8 cellular contexts compared by ENCODE assay signal in genomic region chr2:236164983-236165301, GRCh38.
DNase-seq lines count a peak whose midpoint lies in the region; ATAC-seq and TF ChIP-seq lines count a peak whose summit lies in the region.

No MANE protein-coding gene starts in this region.

- no peak for DNase-seq in activated T-cell treated with anti-CD3 and anti-CD28 coated beads, Interleukin-2, amount 50 U/mL, for 24 hours
- DNase-seq in activated T-cell treated with anti-CD3 and anti-CD28 coated beads, Interleukin-2, amount 50 U/mL, for 1 hour: no peak
- DNase-seq in skeletal muscle cell (ENCODE audit: low read depth) (no peak), DMS114 treated with DMSO at 0.1 percent for 48 hours (lab: John Stamatoyannopoulos, UW; ENCODE audit: unreplicated experiment) (no peak), SHP77 (lab: John Stamatoyannopoulos, UW) (no peak)

- H3K9me3 Mint-ChIP-seq in activated T-cell treated with anti-CD3 and anti-CD28 coated beads, Interleukin-2, amount 50 U/mL, for 24 hours: no peaks in the 10 kb centered on the region

- H3K36me3 ChIP-seq in iPS-15b (ENCODE audit: control insufficient read depth, insufficient read depth, low read length): no peaks in the 10 kb centered on the region

- H3K27me3 ChIP-seq in iPS-15b (ENCODE audit: control insufficient read depth, insufficient read depth, low read length): peaks cover 86% of the 10 kb centered on the region

- H3K4me3 ChIP-seq in WI38 (ENCODE audit: low read depth, low read length) (peak overlapping the region; percentile 77), iPS-15b (ENCODE audit: low read depth, low read length) (peak overlapping the region; percentile 50), skeletal muscle cell (ENCODE audit: low read depth, low read length) (peak overlapping the region; percentile 48)

- peaks cover 21% of the 10 kb centered on the region for H3K4me1 Mint-ChIP-seq in activated T-cell treated with anti-CD3 and anti-CD28 coated beads, Interleukin-2, amount 50 U/mL, for 24 hours (ENCODE audit: low read depth)

- H3K4me3 Mint-ChIP-seq in activated T-cell treated with anti-CD3 and anti-CD28 coated beads, Interleukin-2, amount 50 U/mL, for 24 hours: no peak overlapping the region

- H3K9ac ChIP-seq in iPS-15b (ENCODE audit: low read depth, low read length): no peak overlapping the region

- H3K27ac Mint-ChIP-seq in activated T-cell treated with anti-CD3 and anti-CD28 coated beads, Interleukin-2, amount 50 U/mL, for 24 hours: peak overlapping the region; percentile 80

- H3K4me1 ChIP-seq in iPS-15b (ENCODE audit: control insufficient read depth, insufficient read depth, low read length): peaks cover 5% of the 10 kb centered on the region

- no peak for ATAC-seq in GM19328 (IDR thresholded peaks at IDR 0.05; ENCODE audit: unreplicated experiment)

- H3K36me3 Mint-ChIP-seq in activated T-cell treated with anti-CD3 and anti-CD28 coated beads, Interleukin-2, amount 50 U/mL, for 24 hours (ENCODE audit: low read depth): no peaks in the 10 kb centered on the region

- H3K9me3 ChIP-seq in iPS-15b (ENCODE audit: control insufficient read depth, insufficient read depth, low read length): no peaks in the 10 kb centered on the region

- H3K27me3 Mint-ChIP-seq in activated T-cell treated with anti-CD3 and anti-CD28 coated beads, Interleukin-2, amount 50 U/mL, for 24 hours: peaks cover 67% of the 10 kb centered on the region

- no peak for TF ChIP-seq CTCF in WI38 (IDR thresholded peaks at IDR 0.05; ENCODE audit: low read depth, low read length)
